In the genomic region with DNA sequence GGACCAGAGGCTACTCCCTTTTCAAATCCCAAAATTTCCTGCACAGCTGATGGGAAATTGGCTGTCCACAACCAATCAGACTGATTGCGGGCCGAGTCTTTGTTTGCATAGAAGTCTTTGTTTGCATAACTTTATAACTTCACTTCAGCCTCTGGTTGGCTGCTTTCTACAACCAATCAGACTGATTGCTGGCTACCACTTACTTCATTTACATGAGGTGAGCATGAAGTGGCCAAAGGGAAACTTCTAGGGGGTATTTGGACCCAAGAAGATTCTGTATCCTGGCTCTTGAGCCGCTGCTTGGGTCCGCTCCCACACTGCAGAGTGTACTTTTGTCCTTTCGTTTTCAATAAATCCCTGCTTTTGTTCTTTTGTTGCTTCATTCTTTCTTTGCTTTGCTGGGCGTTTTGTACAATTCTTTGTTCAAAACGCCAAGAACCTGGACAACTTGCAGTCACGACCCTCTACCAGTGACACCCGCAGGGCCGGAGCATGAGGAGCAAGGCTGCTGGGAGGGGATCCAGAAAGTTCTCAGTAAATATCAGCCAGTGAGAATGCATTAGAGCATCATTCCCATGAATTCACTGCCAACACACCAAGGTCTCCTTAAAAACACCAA, we compare ENCODE assay signal across 22 cellular contexts.
DNase-seq lines count a peak whose midpoint lies in the region; ATAC-seq and TF ChIP-seq lines count a peak whose summit lies in the region.
"Had no signal": no experiment of that assay in that cellular context is flagged by ENCODE, and none has a peak within 500 bp of the region (broad histone marks: within the 10 kb centered on the region; RNA-seq: fewer than 3 reads in every experiment).

No MANE protein-coding gene starts in this region.

- no peak overlapping the region for H3K4me2 ChIP-seq in smooth muscle cell
- H3K4me2 ChIP-seq: BLaER1 treated with 17β-estradiol and CSF1 and Interleukin-3, amounts not matched to agents 10 nM and 100 nM had no signal

- ATAC-seq in mucosa of descending colon = peak; percentile 77
- ATAC-seq in psoas muscle = no peak
- ATAC-seq: activated CD4-positive, alpha-beta T cell treated with anti-CD3 and anti-CD28 coated beads for 36 hours; naive thymus-derived CD4-positive, alpha-beta T cell had no signal

- no peaks in the 10 kb centered on the region for H4K20me1 ChIP-seq in smooth muscle cell (ENCODE audit: low read depth)
- H4K20me1 ChIP-seq: BLaER1 treated with 17β-estradiol and CSF1 and Interleukin-3, amounts not matched to agents 10 nM and 100 nM had no signal

- H3K27me3 ChIP-seq in duodenal mucosa (ENCODE audit: control insufficient read depth in 1 of 2, insufficient read depth in 2 of 2, low read length in 2 of 2) (no peaks in the 10 kb centered on the region), tibial nerve (no peaks in the 10 kb centered on the region), smooth muscle cell (ENCODE audit: low read depth) (no peaks in the 10 kb centered on the region), psoas muscle (ENCODE audit: insufficient read depth in 3 of 3, low read length in 2 of 3) (no peaks in the 10 kb centered on the region)
- H3K27me3 ChIP-seq: BLaER1 treated with 17β-estradiol and CSF1 and Interleukin-3, amounts not matched to agents 10 nM and 100 nM; tibial artery had no signal

- H3K9me3 ChIP-seq in duodenal mucosa (ENCODE audit: control insufficient read depth in 1 of 2, low read length in 2 of 2) (no peaks in the 10 kb centered on the region), mucosa of descending colon (no peaks in the 10 kb centered on the region), tibial nerve (no peaks in the 10 kb centered on the region), smooth muscle cell (replicated peaks; ENCODE audit: low read depth) (no peaks in the 10 kb centered on the region), psoas muscle (no peaks in the 10 kb centered on the region)
- H3K9me3 ChIP-seq: BLaER1 treated with 17β-estradiol and CSF1 and Interleukin-3, amounts not matched to agents 10 nM and 100 nM; tibial artery had no signal

- intact Hi-C loops in mucosa of descending colon (cut with DNase I, micrococcal nuclease) = no loop called here
- intact Hi-C loops in psoas muscle (cut with DNase I) = no loop called here

- peak overlapping the region; percentile 5 to 40 for H3K4me3 ChIP-seq in duodenal mucosa (ENCODE audit: low read depth in 1 of 2, low read length in 2 of 2)
- H3K4me3 ChIP-seq in mucosa of descending colon = no peak overlapping the region
- peak overlapping the region in 2 of 4 donors; percentile 9 to 16 for H3K4me3 ChIP-seq in tibial nerve
- H3K4me3 ChIP-seq in smooth muscle cell = no peak overlapping the region
- no peak overlapping the region for H3K4me3 ChIP-seq in psoas muscle
- H3K4me3 ChIP-seq: BLaER1 treated with 17β-estradiol and CSF1 and Interleukin-3, amounts not matched to agents 10 nM and 100 nM; lung; SK-N-MC; tibial artery had no signal

- TF ChIP-seq CTCF in mucosa of descending colon (IDR thresholded peaks at IDR 0.05) = no peak
- TF ChIP-seq CTCF in tibial nerve (IDR thresholded peaks at IDR 0.05) = no peak
- no peak for TF ChIP-seq CTCF in smooth muscle cell (IDR thresholded peaks at IDR 0.05; ENCODE audit: borderline replicate concordance, insufficient read depth, poor library complexity, severe bottlenecking)
- no peak for TF ChIP-seq CTCF in psoas muscle (IDR thresholded peaks at IDR 0.05)

- WGBS in tibial nerve, 2 donors = 34 to 46% methylated on average over 10 of the region's 10 CpGs
- 85% methylated on average over 10 of the region's 10 CpGs for WGBS in smooth muscle cell (ENCODE audit: low lambda C conversion rate)
- 75 to 82% (median 77%) methylated on average over 10 of the region's 10 CpGs for WGBS in psoas muscle, 3 donors

- H3K4me1 ChIP-seq in duodenal mucosa (ENCODE audit: control insufficient read depth in 1 of 2, insufficient read depth in 2 of 2, low read length in 2 of 2) (peaks cover 5 to 6% of the 10 kb centered on the region in 2 donors), mucosa of descending colon (ENCODE audit: low read depth) (no peaks in the 10 kb centered on the region), tibial nerve (peaks cover 0 to 36% (median 8%) of the 10 kb centered on the region in 4 donors), smooth muscle cell (ENCODE audit: low read depth) (no peaks in the 10 kb centered on the region), psoas muscle (peaks cover 9% of the 10 kb centered on the region)
- H3K4me1 ChIP-seq: tibial artery had no signal

- TF ChIP-seq EP300 in tibial nerve (IDR thresholded peaks at IDR 0.05) = no peak

- H2AFZ ChIP-seq in smooth muscle cell (ENCODE audit: low read depth) = no peak overlapping the region

- H3K27ac ChIP-seq in duodenal mucosa (ENCODE audit: low read depth, low read length) (no peak overlapping the region), tibial nerve (peak overlapping the region; percentile 7 to 79 (median 56)), smooth muscle cell (ENCODE audit: low read depth) (no peak overlapping the region), psoas muscle (no peak overlapping the region)
- H3K27ac ChIP-seq: BLaER1 treated with 17β-estradiol and CSF1 and Interleukin-3, amounts not matched to agents 10 nM and 100 nM; epithelial cell of prostate; SK-N-MC; tibial artery had no signal

- H3K79me2 ChIP-seq in smooth muscle cell (ENCODE audit: low read depth) = no peaks in the 10 kb centered on the region

- no peak for TF ChIP-seq POLR2A in tibial nerve (IDR thresholded peaks at IDR 0.05)

- no peaks in the 10 kb centered on the region for H3F3A ChIP-seq in smooth muscle cell (ENCODE audit: low read depth)

- peak; percentile 5 for DNase-seq in activated CD8-positive, alpha-beta memory T cell treated with anti-CD3 and anti-CD28 coated beads for 24 hours
- no peak for DNase-seq in activated CD8-positive, alpha-beta memory T cell treated with anti-CD3 and anti-CD28 coated beads, Interleukin-2, amount 50 U/mL, for 4 hours
- DNase-seq in mucosa of descending colon = peak in 1 of 3 donors; percentile 30
- DNase-seq in tibial nerve (ENCODE audit: low spot score in 2 of 2) = peak in 1 of 2 donors; percentile 2
- DNase-seq in smooth muscle cell (lab: John Stamatoyannopoulos, UW; ENCODE audit: unreplicated experiment) = no peak
- no peak for DNase-seq in psoas muscle
- no peak for DNase-seq in RKO (ENCODE audit: low spot score)
- DNase-seq: activated CD4-positive, alpha-beta T cell treated with anti-CD3 and anti-CD28 coated beads for 36 hours; activated gamma-delta T cell; amniotic stem cell; DMS 273 treated with DMSO at 0.1 percent for 48 hours; Kasumi-1; naive thymus-derived CD4-positive, alpha-beta T cell; NCI-H1105 treated with DMSO at 0.1 percent for 48 hours; NCI-H774; T-helper 9 cell; tibial artery had no signal

- no peak overlapping the region for H3K9ac ChIP-seq in duodenal mucosa (ENCODE audit: low read depth in 1 of 2, low read length in 2 of 2)
- H3K9ac ChIP-seq in smooth muscle cell (ENCODE audit: low read depth) = no peak overlapping the region
- H3K9ac ChIP-seq: BLaER1 treated with 17β-estradiol and CSF1 and Interleukin-3, amounts not matched to agents 10 nM and 100 nM had no signal

- H3K36me3 ChIP-seq in duodenal mucosa (ENCODE audit: control insufficient read depth in 1 of 2, insufficient read depth in 2 of 2, low read length in 2 of 2) (no peaks in the 10 kb centered on the region), mucosa of descending colon (ENCODE audit: low read depth) (no peaks in the 10 kb centered on the region), tibial nerve (no peaks in the 10 kb centered on the region), smooth muscle cell (ENCODE audit: low read depth) (no peaks in the 10 kb centered on the region), psoas muscle (ENCODE audit: insufficient read depth in 1 of 2, low read depth in 1 of 2) (no peaks in the 10 kb centered on the region)
- H3K36me3 ChIP-seq: BLaER1 treated with 17β-estradiol and CSF1 and Interleukin-3, amounts not matched to agents 10 nM and 100 nM; tibial artery had no signal

Comparison
In these comparisons a context has a peak if more than half of its experiments do, and no peak if none do; other contexts are left out.
1. H3K27ac ChIP-seq: peak in tibial nerve (4 of 4); none in duodenal mucosa (single experiment), smooth muscle cell (single experiment) and psoas muscle (single experiment).
2. H3K4me3 ChIP-seq: peak in duodenal mucosa (2 of 2); none in mucosa of descending colon (single experiment), smooth muscle cell (single experiment) and psoas muscle (single experiment).